Comparison of ENCODE assay signal across 8 cellular contexts in the genomic region with DNA sequence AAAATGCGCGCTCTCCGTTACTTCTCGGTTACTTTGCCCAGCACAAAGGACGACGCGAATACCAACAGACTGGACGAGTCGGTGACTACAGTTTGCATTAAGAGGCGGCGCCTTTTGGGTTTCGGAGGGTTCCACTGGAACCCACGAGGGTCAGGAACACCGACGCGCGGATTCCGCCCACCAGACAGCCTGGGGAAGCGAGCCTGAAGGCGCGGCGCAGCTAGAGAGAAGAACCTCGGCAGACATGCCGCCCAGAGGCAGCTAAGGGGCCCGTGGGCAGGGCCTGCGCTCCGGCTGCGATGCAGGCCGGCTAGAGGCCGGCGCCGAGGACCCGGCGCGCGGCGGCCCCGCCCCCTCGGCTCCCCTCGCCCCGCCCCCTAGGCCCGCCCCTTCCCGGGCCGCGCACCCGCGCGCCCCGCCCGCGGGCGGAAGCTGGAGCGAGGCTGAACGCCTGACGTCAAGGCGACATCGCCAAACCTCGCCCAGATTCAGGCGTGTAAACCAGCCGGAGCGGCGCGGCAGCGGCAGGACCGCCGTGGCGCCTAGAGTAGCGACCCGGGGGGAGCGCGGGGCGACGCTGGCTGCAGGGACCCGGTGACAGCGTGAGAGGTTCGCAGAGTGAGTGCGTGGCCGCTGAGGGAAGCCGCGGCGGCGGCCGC. TPM values are rescaled to one million over a fixed set of nuclear protein-coding genes. Genes with fewer than 3 reads are reported as not detected.
A peak's percentile ranks its signal among the peaks of the same experiment; 100 is the strongest.
DNase-seq lines count a peak whose midpoint lies in the region; ATAC-seq, FAIRE-seq and TF ChIP-seq lines count a peak whose summit lies in the region.

A gene (plus strand): TSS at position 465 of the 659 bp plus-strand sequence. CDS start 37,826 bp downstream, outside the sequence.

- H3K27ac ChIP-seq in mammary epithelial cell (ENCODE audit: insufficient read depth, low read depth, low read length), result peak within 1 kb of the TSS; percentile 96
- peak within 1 kb of the TSS; percentile 99 to 100 for H3K27ac ChIP-seq in small intestine (ENCODE audit: low read depth in 1 of 2, low read length in 1 of 2)

- intact Hi-C loops in mammary epithelial cell (cut with micrococcal nuclease), result loop anchor here (1.0 to 2.0 kb wide), 4 partner anchors 54 to 251 kb away; a partner anchor contains a TSS

- DNase-seq in ACHN, result peak; percentile 94
- DNase-seq in NCI-H2171 treated with DMSO at 0.1 percent for 48 hours (lab: John Stamatoyannopoulos, UW), result peak; percentile 80
- DNase-seq in mammary epithelial cell, result peak; percentile 85
- peak; percentile 96 for DNase-seq in iPS-NIHi11 (ENCODE audit: low spot score)
- peak; percentile 91 for DNase-seq in small intestine

- in situ Hi-C loops in ACHN (cut with HindIII; ENCODE audit: low pct_ligation_motif_present, low pct_unique_long_range_greater_than_20kb, low sequenced_read_pairs), result no loop called here
- in situ Hi-C loops in mammary epithelial cell (cut with MboI; ENCODE audit: low sequenced_read_pairs in 2 of 2), result loop anchor here in 1 of 2 donors (25.0 kb wide), 1 partner anchor 248 kb away; no protein-coding TSS in a partner anchor

- H4K20me1 ChIP-seq in mammary epithelial cell (ENCODE audit: insufficient read depth, low read length), result peaks cover 8% of the 10 kb centered on the region

- FAIRE-seq in small intestine (lab: Jason Lieb, UNC), result no peak

- CTCF ChIA-PET in mammary epithelial cell (lab: Charles Lee; ENCODE audit: low non-redundant PET), result no interaction called here

- no peaks in the 10 kb centered on the region for H3K27me3 ChIP-seq in mammary epithelial cell (ENCODE audit: insufficient read depth, low read length)
- no peaks in the 10 kb centered on the region for H3K27me3 ChIP-seq in small intestine (ENCODE audit: control insufficient read depth in 2 of 2, insufficient read depth in 2 of 2, low read length in 2 of 2)

- peaks cover 4% of the 10 kb centered on the region for H3K36me3 ChIP-seq in mammary epithelial cell (ENCODE audit: insufficient read depth, low read length)
- H3K36me3 ChIP-seq in small intestine (ENCODE audit: control insufficient read depth in 2 of 2, insufficient read depth in 2 of 2, low read length in 2 of 2), result no peaks in the 10 kb centered on the region

- no peaks in the 10 kb centered on the region for H3K9me3 ChIP-seq in mammary epithelial cell (replicated peaks; ENCODE audit: insufficient read depth, low read length)
- H3K9me3 ChIP-seq in small intestine (ENCODE audit: control insufficient read depth, low read depth), result no peaks in the 10 kb centered on the region

- peak within 1 kb of the TSS; percentile 100 for H2AFZ ChIP-seq in mammary epithelial cell (ENCODE audit: low read depth, low read length)

- dilution Hi-C loops in mammary epithelial cell (cut with HindIII; ENCODE audit: low sequenced_read_pairs), result no loop called here

- TF ChIP-seq CTCF in WI38 (IDR thresholded peaks at IDR 0.05; ENCODE audit: low read depth, low read length) (no peak), mammary epithelial cell (conservative IDR thresholded peaks at IDR 0.05 in 1 of 2, IDR thresholded peaks at IDR 0.05 in 1 of 2; ENCODE audit: extremely low read depth in 1 of 2, insufficient read depth in 1 of 2, low read depth in 1 of 2, low read length in 2 of 2) (no peak)

- H3K9ac ChIP-seq in mammary epithelial cell (ENCODE audit: insufficient read depth, low read length), result peak within 1 kb of the TSS; percentile 99

- no TSS peak for BruUV-seq in mammary epithelial cell (replicated peaks; lab: Mats Ljungman, UMichigan)

- peak within 1 kb of the TSS; percentile 95 for H3K4me2 ChIP-seq in mammary epithelial cell (ENCODE audit: insufficient read depth, low read depth, low read length)

- H3K4me1 ChIP-seq in mammary epithelial cell (ENCODE audit: insufficient read depth, low read length) (peaks cover 33% of the 10 kb centered on the region), small intestine (ENCODE audit: control insufficient read depth in 2 of 2, insufficient read depth in 1 of 2, low read depth in 1 of 2, low read length in 1 of 2) (peaks cover 3 to 6% of the 10 kb centered on the region in 2 donors)

- ATAC-seq in GM18870 (IDR thresholded peaks at IDR 0.05; ENCODE audit: unreplicated experiment), result peak; percentile 58
- ATAC-seq in HG03108 (IDR thresholded peaks at IDR 0.05; ENCODE audit: unreplicated experiment), result peak; percentile 82

- peaks cover 49% of the 10 kb centered on the region for H3K79me2 ChIP-seq in mammary epithelial cell (ENCODE audit: insufficient read depth, low read length)

- H3K4me3 ChIP-seq in WI38 (ENCODE audit: low read depth, low read length), result peak within 1 kb of the TSS; percentile 95
- peak within 1 kb of the TSS; percentile 67 to 100 (median 99) for H3K4me3 ChIP-seq in mammary epithelial cell (replicated peaks in 1 of 3; ENCODE audit: insufficient read depth in 1 of 3, low read depth in 2 of 3, low read length in 3 of 3)
- peak within 1 kb of the TSS; percentile 93 to 100 for H3K4me3 ChIP-seq in small intestine (ENCODE audit: low read depth in 1 of 2, low read length in 2 of 2)

- 5% methylated on average over 13 of the region's 83 CpGs for WGBS in mammary epithelial cell (ENCODE audit: low coverage, missing lambda C conversion rate)
- WGBS in small intestine, 3 donors, result 0 to 1% (median 0%) methylated on average over 48 to 83 of the region's 83 CpGs

RNA-seq across cellular contexts. Expression of the gene that starts here (rescaled TPM):
- total RNA-seq in mammary epithelial cell, result 100 to 1,000 TPM; 140 to 188 TPM
- polyA plus RNA-seq in mammary epithelial cell, result 175 TPM
- polyA minus RNA-seq in mammary epithelial cell, result 53.9 TPM
- polyA plus RNA-seq in small intestine, result 100 to 1,000 TPM; 106 to 139 (median 121) TPM

Comparison
In these comparisons a context has a peak if more than half of its experiments do, and no peak if none do; other contexts are left out.
1. Peak in every context shown above with its lines: DNase-seq, ATAC-seq, H3K4me3 ChIP-seq and H3K27ac ChIP-seq.